10 cellular contexts compared by ENCODE assay signal in genomic region chr9:96490534-96491078, GRCh38.
"Had no signal": no experiment of that assay in that cellular context is flagged by ENCODE, and none has a peak within 500 bp of the region (broad histone marks: within the 10 kb centered on the region; RNA-seq: fewer than 3 reads in every experiment).

No MANE protein-coding gene starts in this region.

- H3K4me3 ChIP-seq: pancreas, skin epidermis, tibial nerve had no signal

- H3K27ac ChIP-seq: pancreas had no signal

- FAIRE-seq: astrocyte, pancreas had no signal

- H3K9me3 ChIP-seq: pancreas, tibial nerve had no signal

- H3K27me3 ChIP-seq: pancreas, tibial nerve had no signal

- DNase-seq: activated B cell treated with CpG ODN at 0.5 μM for 24 hours; activated CD8-positive, alpha-beta memory T cell treated with anti-CD3 and anti-CD28 coated beads for 24 hours; activated effector memory CD4-positive, alpha-beta T cell treated with anti-CD3 and anti-CD28 coated beads, Interleukin-2, amount 50 U/mL, for 16 hours; activated naive CD8-positive, alpha-beta T cell treated with anti-CD3 and anti-CD28 coated beads, Interleukin-2, amount 10 ng/mL, durations not matched to agents 7 days and 5 days; left cardiac atrium; pancreas; T-helper 17 cell had no signal
